ENCODE assay signal across 1 cellular context in genomic region chr11:7490535-7490934, GRCh38.
TF ChIP-seq lines count a peak whose summit lies in the region.

No MANE protein-coding gene starts in this region.

TF ChIP-seq in H1, 55 proteins besides CTCF, POLR2A, EP300 and RAD21 (continued from another document):
- TF ChIP-seq ATF2 (IDR thresholded peaks at IDR 0.05; ENCODE audit: low read length) = no peak
- no peak for TF ChIP-seq BACH1 (IDR thresholded peaks at IDR 0.05; ENCODE audit: low read length)
- TF ChIP-seq BCL11A (IDR thresholded peaks at IDR 0.05; ENCODE audit: low read depth in 2 of 2, low read length in 2 of 2) = no peak
- no peak for TF ChIP-seq NANOG (IDR thresholded peaks at IDR 0.05; ENCODE audit: insufficient read depth, low read depth, low read length, poor library complexity, severe bottlenecking)
- TF ChIP-seq ATF3 (IDR thresholded peaks at IDR 0.05; ENCODE audit: insufficient read depth, low read depth, low read length) = no peak
TF ChIP-seq in H1: peak in this region for 0.
